20 cellular contexts compared by ENCODE assay signal in genomic region chr4:39498724-39499014, GRCh38. TPM values are rescaled to one million over a fixed set of nuclear protein-coding genes. Genes with fewer than 3 reads are reported as not detected.
A peak's percentile ranks its signal among the peaks of the same experiment; 100 is the strongest.
DNase-seq lines count a peak whose midpoint lies in the region; ATAC-seq and TF ChIP-seq lines count a peak whose summit lies in the region.
"Had no signal": no experiment of that assay in that cellular context is flagged by ENCODE, and none has a peak within 500 bp of the region (broad histone marks: within the 10 kb centered on the region; RNA-seq: fewer than 3 reads in every experiment).

No MANE protein-coding gene starts in this region.

- H3K4me1 Mint-ChIP-seq in osteocyte (ENCODE audit: unreplicated experiment) (peaks cover 40% of the 10 kb centered on the region), immature natural killer cell (no peaks in the 10 kb centered on the region)
- H3K4me1 Mint-ChIP-seq in activated T-cell treated with anti-CD3 and anti-CD28 coated beads, Interleukin-2, amount 50 U/mL, for 4 hours (ENCODE audit: low read depth): no peaks in the 10 kb centered on the region
- H3K4me1 Mint-ChIP-seq in activated CD8-positive, alpha-beta T cell treated with anti-CD3 and anti-CD28 coated beads for 36 hours (ENCODE audit: low read depth): no peaks in the 10 kb centered on the region
- H3K4me1 Mint-ChIP-seq: B cell; CD4-positive, CD25-positive, alpha-beta regulatory T cell; CD8-positive, alpha-beta memory T cell had no signal

- no peak overlapping the region for H2BK15ac ChIP-seq in IMR-90 (ENCODE audit: low read depth, low read length)

- H3K36me3 Mint-ChIP-seq in osteocyte (ENCODE audit: unreplicated experiment) (peaks cover 35% of the 10 kb centered on the region), immature natural killer cell (peaks cover 16 to 21% (median 20%) of the 10 kb centered on the region in 3 donors)
- peaks cover 20% of the 10 kb centered on the region for H3K36me3 Mint-ChIP-seq in activated T-cell treated with anti-CD3 and anti-CD28 coated beads, Interleukin-2, amount 50 U/mL, for 4 hours (ENCODE audit: insufficient read depth)
- H3K36me3 Mint-ChIP-seq in activated CD8-positive, alpha-beta T cell treated with anti-CD3 and anti-CD28 coated beads for 36 hours (ENCODE audit: low read depth): peaks cover 12% of the 10 kb centered on the region

- H3K27ac Mint-ChIP-seq in osteocyte (ENCODE audit: unreplicated experiment): peak overlapping the region; percentile 27
- H3K27ac Mint-ChIP-seq in immature natural killer cell: no peak overlapping the region
- H3K27ac Mint-ChIP-seq in activated CD8-positive, alpha-beta T cell treated with anti-CD3 and anti-CD28 coated beads for 36 hours: no peak overlapping the region
- H3K27ac Mint-ChIP-seq: B cell had no signal

- H3K4me3 ChIP-seq in ACC112 (ENCODE audit: low read depth, low read length): no peak overlapping the region
- no peak overlapping the region for H3K4me3 ChIP-seq in IMR-90 (ENCODE audit: insufficient read depth, low read depth, low read length)
- H3K4me3 ChIP-seq in adipocyte (ENCODE audit: low read length): no peak overlapping the region
- H3K4me3 ChIP-seq: GM12878 had no signal

- BruUV-seq in IMR-90 (replicated peaks; lab: Mats Ljungman, UMichigan): no TSS peak

- peaks cover 30% of the 10 kb centered on the region for H3K4me1 ChIP-seq in ACC112 (ENCODE audit: control insufficient read depth, insufficient read depth, low read length, unreplicated experiment)
- H3K4me1 ChIP-seq in IMR-90 (ENCODE audit: control insufficient read depth, insufficient read depth, low read length): peaks cover 3% of the 10 kb centered on the region
- H3K4me1 ChIP-seq in adipocyte (ENCODE audit: control insufficient read depth, insufficient read depth, low read length): peaks cover 57% of the 10 kb centered on the region

- H3K9ac ChIP-seq in IMR-90 (ENCODE audit: low read depth, low read length) (no peak overlapping the region), adipocyte (ENCODE audit: low read length) (peak overlapping the region; percentile 30)
- H3K9ac ChIP-seq: KMS-11 had no signal

- DNase-seq in IMR-90 (peak; percentile 24), adipocyte (ENCODE audit: low read depth) (no peak), osteocyte (ENCODE audit: extremely low spot score, unreplicated experiment) (no peak), immature natural killer cell (no peak)
- no peak for DNase-seq in activated T-cell treated with anti-CD3 and anti-CD28 coated beads, Interleukin-2, amount 50 U/mL, for 4 hours
- no peak for DNase-seq in activated CD8-positive, alpha-beta T cell treated with anti-CD3 and anti-CD28 coated beads for 36 hours
- DNase-seq: C1 segment of cervical spinal cord; CD4-positive, CD25-positive, alpha-beta regulatory T cell; CD8-positive, alpha-beta memory T cell; COR-L47; DMS 273 treated with DMSO at 0.1 percent for 48 hours; DMS53; DND-41; EL; HCEC 1CT had no signal

- H4K91ac ChIP-seq in IMR-90 (ENCODE audit: insufficient read depth, low read depth, low read length): no peak overlapping the region

- H3K27ac ChIP-seq in ACC112 (ENCODE audit: low read depth, low read length) (peak overlapping the region; percentile 1; the same call in 1 of the 2 replicates), IMR-90 (ENCODE audit: insufficient read depth, low read length) (no peak overlapping the region)
- H3K27ac ChIP-seq: HL-60, KMS-11 had no signal

- no peak for TF ChIP-seq RAD21 in IMR-90 (IDR thresholded peaks at IDR 0.05; ENCODE audit: low read length)

- H3K14ac ChIP-seq in IMR-90 (replicated peaks; ENCODE audit: low read depth, low read length): no peak overlapping the region

- no peak overlapping the region for H3K4me3 Mint-ChIP-seq in osteocyte (ENCODE audit: unreplicated experiment)
- no peak overlapping the region for H3K4me3 Mint-ChIP-seq in immature natural killer cell
- no peak overlapping the region for H3K4me3 Mint-ChIP-seq in activated T-cell treated with anti-CD3 and anti-CD28 coated beads, Interleukin-2, amount 50 U/mL, for 4 hours
- no peak overlapping the region for H3K4me3 Mint-ChIP-seq in activated CD8-positive, alpha-beta T cell treated with anti-CD3 and anti-CD28 coated beads for 36 hours
- H3K4me3 Mint-ChIP-seq: B cell; CD4-positive, CD25-positive, alpha-beta regulatory T cell; CD8-positive, alpha-beta memory T cell had no signal

- TF ChIP-seq CTCF in IMR-90 (conservative IDR thresholded peaks at IDR 0.05; ENCODE audit: low read depth, low read length) (no peak), osteocyte (IDR thresholded peaks at IDR 0.05) (no peak)
- no peak for TF ChIP-seq CTCF in activated CD8-positive, alpha-beta T cell treated with anti-CD3 and anti-CD28 coated beads for 36 hours (IDR thresholded peaks at IDR 0.05)

- H2BK20ac ChIP-seq in IMR-90 (ENCODE audit: low read depth, low read length): no peak overlapping the region

- H2AK5ac ChIP-seq in IMR-90 (ENCODE audit: low read depth, low read length): no peak overlapping the region

- no peaks in the 10 kb centered on the region for H3K9me1 ChIP-seq in IMR-90 (ENCODE audit: insufficient read depth, low read length)

- H3K23ac ChIP-seq in IMR-90 (ENCODE audit: low read depth, low read length): no peak overlapping the region

- H3K27me3 Mint-ChIP-seq in osteocyte (ENCODE audit: unreplicated experiment) (no peaks in the 10 kb centered on the region), immature natural killer cell (ENCODE audit: low read depth in 3 of 3) (peaks cover 0 to 3% (median 0%) of the 10 kb centered on the region in 3 donors)
- H3K27me3 Mint-ChIP-seq in activated T-cell treated with anti-CD3 and anti-CD28 coated beads, Interleukin-2, amount 50 U/mL, for 4 hours (ENCODE audit: low read depth): no peaks in the 10 kb centered on the region
- no peaks in the 10 kb centered on the region for H3K27me3 Mint-ChIP-seq in activated CD8-positive, alpha-beta T cell treated with anti-CD3 and anti-CD28 coated beads for 36 hours
- H3K27me3 Mint-ChIP-seq: B cell; CD4-positive, CD25-positive, alpha-beta regulatory T cell; CD8-positive, alpha-beta memory T cell had no signal

- H2AK9ac ChIP-seq in IMR-90 (replicated peaks; ENCODE audit: low read depth, low read length, poor library complexity): no peak overlapping the region

- H3K36me3 ChIP-seq in ACC112 (ENCODE audit: insufficient read depth, low read length) (peaks cover 27% of the 10 kb centered on the region), IMR-90 (ENCODE audit: control insufficient read depth, insufficient read depth, low read length) (peaks cover 14% of the 10 kb centered on the region), adipocyte (ENCODE audit: control insufficient read depth, insufficient read depth, low read length, severe bottlenecking) (peaks cover 44% of the 10 kb centered on the region)

- POLR2A ChIA-PET in IMR-90 (lab: Charles Lee; ENCODE audit: unreplicated experiment): no interaction called here
- POLR2A ChIA-PET in activated CD8-positive, alpha-beta T cell treated with anti-CD3 and anti-CD28 coated beads for 36 hours (lab: Charles Lee): interaction anchor here (0.7 kb wide), 1 partner anchor 366 kb away, joined by 3 read pairs; no protein-coding TSS in a partner anchor

- H2BK120ac ChIP-seq in IMR-90 (ENCODE audit: low read depth, low read length): no peak overlapping the region

- H3K9me3 ChIP-seq in IMR-90 (ENCODE audit: control insufficient read depth, insufficient read depth, low read length): no peaks in the 10 kb centered on the region
- H3K9me3 ChIP-seq in adipocyte (ENCODE audit: control insufficient read depth, low read length): no peaks in the 10 kb centered on the region

- H3K27me3 ChIP-seq in ACC112 (ENCODE audit: insufficient read depth, low read length) (no peaks in the 10 kb centered on the region), IMR-90 (ENCODE audit: control insufficient read depth, insufficient read depth, low read length) (no peaks in the 10 kb centered on the region), adipocyte (replicated peaks; ENCODE audit: control insufficient read depth, insufficient read depth, low read length) (no peaks in the 10 kb centered on the region)

- H3K56ac ChIP-seq in IMR-90 (ENCODE audit: extremely low read depth, insufficient read depth, low read length): no peak overlapping the region

- no peak overlapping the region for H3K4ac ChIP-seq in IMR-90 (ENCODE audit: low read depth, low read length)

- H4K8ac ChIP-seq in IMR-90 (ENCODE audit: low read depth in 2 of 2, low read length in 2 of 2): no peak overlapping the region

- in situ Hi-C loops in IMR-90 (cut with MboI; ENCODE audit: low sequenced_read_pairs): no loop called here

- TF ChIP-seq POLR2A in IMR-90 (IDR thresholded peaks at IDR 0.05; ENCODE audit: low read depth, low read length): no peak

- no peak overlapping the region for H4K5ac ChIP-seq in IMR-90 (ENCODE audit: low read depth, low read length)

- no peak overlapping the region for H3K18ac ChIP-seq in IMR-90 (ENCODE audit: low read depth, low read length)

- H2BK5ac ChIP-seq in IMR-90 (ENCODE audit: low read depth, low read length, poor library complexity, severe bottlenecking): peak overlapping the region; percentile 34

- ATAC-seq in IMR-90 (ENCODE audit: low read depth): no peak
- ATAC-seq in activated T-cell treated with anti-CD3 and anti-CD28 coated beads, Interleukin-2, amount 50 U/mL, for 4 hours: no peak
- no peak for ATAC-seq in activated CD8-positive, alpha-beta T cell treated with anti-CD3 and anti-CD28 coated beads for 36 hours
- ATAC-seq: GM12878 had no signal

- CTCF ChIA-PET in IMR-90 (lab: Yijun Ruan, JAX): no interaction called here
- CTCF ChIA-PET in activated CD8-positive, alpha-beta T cell treated with anti-CD3 and anti-CD28 coated beads for 36 hours (lab: Charles Lee): no interaction called here

- H2AFZ ChIP-seq in ACC112 (ENCODE audit: low read length, unreplicated experiment) (no peak overlapping the region), IMR-90 (replicated peaks; ENCODE audit: low read length, poor library complexity) (no peak overlapping the region)

- dilution Hi-C loops in IMR-90 (cut with HindIII; ENCODE audit: low sequenced_read_pairs, unreplicated experiment): no loop called here

- H3K79me2 ChIP-seq in ACC112 (ENCODE audit: control insufficient read depth, insufficient read depth, low read length, unreplicated experiment): peaks cover 3% of the 10 kb centered on the region

- no peak overlapping the region for H3K4me2 ChIP-seq in IMR-90 (ENCODE audit: low read depth, low read length)
- H3K4me2 ChIP-seq: KMS-11 had no signal

- H3K9me3 Mint-ChIP-seq in osteocyte (ENCODE audit: unreplicated experiment) (no peaks in the 10 kb centered on the region), immature natural killer cell (no peaks in the 10 kb centered on the region)
- H3K9me3 Mint-ChIP-seq in activated T-cell treated with anti-CD3 and anti-CD28 coated beads, Interleukin-2, amount 50 U/mL, for 4 hours: no peaks in the 10 kb centered on the region
- no peaks in the 10 kb centered on the region for H3K9me3 Mint-ChIP-seq in activated CD8-positive, alpha-beta T cell treated with anti-CD3 and anti-CD28 coated beads for 36 hours
- H3K9me3 Mint-ChIP-seq: CD4-positive, CD25-positive, alpha-beta regulatory T cell; CD8-positive, alpha-beta memory T cell had no signal

- H4K20me1 ChIP-seq in IMR-90 (ENCODE audit: insufficient read depth, low read length): peaks cover 3% of the 10 kb centered on the region; the same call in 1 of the 2 replicates

- intact Hi-C loops in IMR-90 (cut with micrococcal nuclease): no loop called here
- intact Hi-C loops in activated CD8-positive, alpha-beta T cell treated with anti-CD3 and anti-CD28 coated beads for 36 hours (cut with micrococcal nuclease): no loop called here

- peaks cover 0 to 26% of the 10 kb centered on the region in 2 experiments; a peak in 2 of 4 replicates for H3K79me1 ChIP-seq in IMR-90 (ENCODE audit: low read depth in 1 of 2, low read length in 2 of 2)

RNA-seq across cellular contexts. Expression of gene UGDH, which starts 28.6 kb away (rescaled TPM):
- total RNA-seq in IMR-90 (2012; rRNA removed): 257 and 600 TPM in 2 replicates
- polyA plus RNA-seq in IMR-90 (2012; rRNA removed): 53.7 and 69.2 TPM in 2 replicates
- 96.2 and 97.8 TPM in 2 replicates for polyA plus RNA-seq in IMR-90 (2012; cell fraction: cytosol; rRNA removed)
- polyA plus RNA-seq in IMR-90 (2012; cell fraction: nucleus; rRNA removed; ENCODE audit: low replicate concordance): 30.0 and 57.9 TPM in 2 replicates
- 192 and 200 TPM in 2 replicates for total RNA-seq in osteocyte
- polyA plus RNA-seq in immature natural killer cell: 10 to 100 TPM; 29.4 to 48.0 (median 40.0) TPM
- 10 to 100 TPM; 21.6 to 26.2 (median 23.2) TPM for total RNA-seq in activated T-cell treated with anti-CD3 and anti-CD28 coated beads, Interleukin-2, amount 50 U/mL, for 4 hours
- 10 to 100 TPM; 14.6 to 16.7 TPM for total RNA-seq in activated CD8-positive, alpha-beta T cell treated with anti-CD3 and anti-CD28 coated beads for 36 hours

RNA-seq across cellular contexts. Expression of gene LIAS, which starts 39.8 kb away (rescaled TPM):
- total RNA-seq in IMR-90 (2012; rRNA removed) (3.2 and 6.7 TPM in 2 replicates), osteocyte (10.9 and 13.8 TPM in 2 replicates)
- polyA plus RNA-seq in IMR-90 (2012; rRNA removed) (7.0 and 7.8 TPM in 2 replicates), immature natural killer cell (10 to 100 TPM in 1 of 3 donors, 1 to 10 TPM in 2; 7.6 to 11.7 (median 7.8) TPM)
- polyA plus RNA-seq in IMR-90 (2012; cell fraction: cytosol; rRNA removed): 1.1 and 1.9 TPM in 2 replicates
- 1.0 and 6.5 TPM in 2 replicates for polyA plus RNA-seq in IMR-90 (2012; cell fraction: nucleus; rRNA removed; ENCODE audit: low replicate concordance)
- 10 to 100 TPM; 36.2 to 38.7 (median 36.5) TPM for total RNA-seq in activated T-cell treated with anti-CD3 and anti-CD28 coated beads, Interleukin-2, amount 50 U/mL, for 4 hours
- 10 to 100 TPM; 35.8 to 42.5 TPM for total RNA-seq in activated CD8-positive, alpha-beta T cell treated with anti-CD3 and anti-CD28 coated beads for 36 hours

RNA-seq across cellular contexts. Expression of gene RPL9, which starts 39.9 kb away (rescaled TPM):
- total RNA-seq in IMR-90 (2012; rRNA removed) (1,905 and 3,011 TPM in 2 replicates), osteocyte (1,144 and 1,147 TPM in 2 replicates)
- polyA plus RNA-seq in IMR-90 (2012; rRNA removed) (1,087 and 1,627 TPM in 2 replicates), immature natural killer cell (1,000 to 10,000 TPM in 2 of 3 donors, 100 to 1,000 TPM in 1; 864 to 2,045 (median 1,318) TPM)
- polyA plus RNA-seq in IMR-90 (2012; cell fraction: cytosol; rRNA removed): 556 and 768 TPM in 2 replicates
- polyA plus RNA-seq in IMR-90 (2012; cell fraction: nucleus; rRNA removed; ENCODE audit: low replicate concordance): 108 and 738 TPM in 2 replicates
- total RNA-seq in activated T-cell treated with anti-CD3 and anti-CD28 coated beads, Interleukin-2, amount 50 U/mL, for 4 hours: 1,000 to 10,000 TPM; 2,182 to 2,398 (median 2,351) TPM
- 1,000 to 10,000 TPM; 2,605 to 2,684 TPM for total RNA-seq in activated CD8-positive, alpha-beta T cell treated with anti-CD3 and anti-CD28 coated beads for 36 hours
